In the genomic region with DNA sequence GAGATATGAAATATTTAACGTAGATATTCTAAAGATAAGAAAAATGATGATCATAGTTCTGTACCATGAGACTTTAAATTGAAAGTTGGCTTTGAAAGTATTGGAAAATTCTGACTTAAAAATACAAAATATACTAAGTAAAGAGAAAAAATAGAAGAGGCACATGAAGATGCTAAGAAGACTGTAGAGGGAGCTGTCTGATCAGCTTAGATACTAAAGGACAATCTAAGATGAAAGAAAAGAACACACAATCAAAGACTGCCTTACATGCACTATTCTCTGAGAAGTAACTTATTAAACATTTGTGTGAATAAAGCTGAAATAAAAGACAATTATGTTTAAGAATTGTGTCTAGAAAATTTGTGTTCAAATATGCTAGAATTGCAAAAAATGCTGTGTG, we compare ENCODE assay signal across 12 cellular contexts. TPM values are rescaled to one million over a fixed set of nuclear protein-coding genes. Genes with fewer than 3 reads are reported as not detected.
A peak's percentile ranks its signal among the peaks of the same experiment; 100 is the strongest.
DNase-seq lines count a peak whose midpoint lies in the region; ATAC-seq, FAIRE-seq and TF ChIP-seq lines count a peak whose summit lies in the region.
"Had no signal": no experiment of that assay in that cellular context is flagged by ENCODE, and none has a peak within 500 bp of the region (broad histone marks: within the 10 kb centered on the region; RNA-seq: fewer than 3 reads in every experiment).

No MANE protein-coding gene starts in this region.

- no peak overlapping the region for H3K4me3 ChIP-seq in cardiac muscle cell
- no peak overlapping the region for H3K4me3 ChIP-seq in PC-3 (ENCODE audit: low read length)
- H3K4me3 ChIP-seq in thyroid gland (replicated peaks in 1 of 3): no peak overlapping the region

- 4 to 10% methylated on average over 1 of the region's 1 CpG for WGBS in thyroid gland, 2 donors

- FAIRE-seq in frontal cortex (lab: Jason Lieb, UNC): peak; percentile 89

- ATAC-seq in PC-3 (peak; percentile 74), HG02852 (IDR thresholded peaks at IDR 0.05; ENCODE audit: unreplicated experiment) (no peak)
- ATAC-seq: T-cell had no signal

- no peaks in the 10 kb centered on the region for H3K9me3 ChIP-seq in cardiac muscle cell (ENCODE audit: low read depth)
- H3K9me3 ChIP-seq in PC-3 (ENCODE audit: low read length): no peaks in the 10 kb centered on the region
- H3K9me3 ChIP-seq in thyroid gland: no peaks in the 10 kb centered on the region

- H3K4me1 ChIP-seq in cardiac muscle cell (ENCODE audit: low read depth) (no peaks in the 10 kb centered on the region), PC-3 (ENCODE audit: insufficient read depth, low read length) (no peaks in the 10 kb centered on the region), thyroid gland (no peaks in the 10 kb centered on the region)

- H3K27me3 ChIP-seq in cardiac muscle cell (no peaks in the 10 kb centered on the region), PC-3 (ENCODE audit: low read length) (peaks cover 22% of the 10 kb centered on the region), thyroid gland (no peaks in the 10 kb centered on the region)

- peak; percentile 19 for TF ChIP-seq CTCF in cardiac muscle cell (IDR thresholded peaks at IDR 0.05; ENCODE audit: low read depth, low read length)
- peak; percentile 72 for TF ChIP-seq CTCF in PC-3 (conservative IDR thresholded peaks at IDR 0.05; ENCODE audit: low read depth, low read length)
- peak in 4 of 6 experiments; percentile 15 to 63 (median 44) for TF ChIP-seq CTCF in thyroid gland (IDR thresholded peaks at IDR 0.05)

- no peak overlapping the region for H3K27ac ChIP-seq in cardiac muscle cell
- H3K27ac ChIP-seq in PC-3 (ENCODE audit: low read length): no peak overlapping the region
- H3K27ac ChIP-seq in thyroid gland: no peak overlapping the region

- no peak for TF ChIP-seq POLR2A in thyroid gland (IDR thresholded peaks at IDR 0.05)

- H3K9me2 ChIP-seq in PC-3 (replicated peaks; ENCODE audit: low read length): no peaks in the 10 kb centered on the region

- no peak overlapping the region for H2AFZ ChIP-seq in PC-3 (ENCODE audit: low read length)

- intact Hi-C loops in cardiac septum (cut with DNase I): loop anchor here (1.0 kb wide), 1 partner anchor 298 kb away; no protein-coding TSS in a partner anchor
- intact Hi-C loops in PC-3 (cut with micrococcal nuclease): loop anchor here (1.0 to 10.0 kb wide), 4 partner anchors 134 to 431 kb away; no protein-coding TSS in a partner anchor
- intact Hi-C loops in thyroid gland (cut with DNase I): no loop called here

- CTCF ChIA-PET in PC-3 (lab: Charles Lee): interaction anchor here (0.6 to 1.3 kb wide), 3 partner anchors 80 to 209 kb away, joined by 3 to 8 read pairs (median 4); no protein-coding TSS in a partner anchor

- no peaks in the 10 kb centered on the region for H3K36me3 ChIP-seq in cardiac muscle cell
- H3K36me3 ChIP-seq in PC-3 (ENCODE audit: low read depth, low read length): no peaks in the 10 kb centered on the region
- H3K36me3 ChIP-seq in thyroid gland: no peaks in the 10 kb centered on the region

- peak; percentile 17 to 39 for DNase-seq in cardiac muscle cell (ENCODE audit: low read depth in 1 of 2, low spot score in 1 of 2)
- DNase-seq in cardiac septum (ENCODE audit: low spot score): no peak
- DNase-seq in PC-3: peak; percentile 56
- DNase-seq in frontal cortex (ENCODE audit: low spot score in 2 of 2): peak in 1 of 2 donors; percentile 20
- no peak for DNase-seq in thyroid gland
- no peak for DNase-seq in activated CD4-positive, alpha-beta T cell treated with anti-CD3 and anti-CD28 coated beads, Interleukin-2, amount 50 U/mL, for 1 hour
- no peak for DNase-seq in A172 (ENCODE audit: low spot score)
- DNase-seq: activated naive CD4-positive, alpha-beta T cell treated with anti-CD3 and anti-CD28 coated beads, Interleukin-2, amount 50 U/mL, for 16 hours; CD4-positive, alpha-beta memory T cell; stimulated activated CD4-positive, alpha-beta T cell treated with anti-CD3 and anti-CD28 coated beads, Interleukin-2, amount 100 ng/mL, for 48 hours; T-cell had no signal

- POLR2A ChIA-PET in PC-3 (lab: Charles Lee; ENCODE audit: unreplicated experiment): no interaction called here

- BruUV-seq in PC-3 (replicated peaks; lab: Mats Ljungman, UMichigan): no TSS peak

- no peaks in the 10 kb centered on the region for H3F3A ChIP-seq in PC-3 (ENCODE audit: low read length, unreplicated experiment)

- no peaks in the 10 kb centered on the region for H4K20me1 ChIP-seq in PC-3 (ENCODE audit: low read length)

- no peaks in the 10 kb centered on the region for H3K79me2 ChIP-seq in PC-3 (ENCODE audit: low read length)

- no peak overlapping the region for H3K9ac ChIP-seq in PC-3 (ENCODE audit: low read length)

- H3K4me2 ChIP-seq in PC-3 (ENCODE audit: low read length): no peak overlapping the region

RNA-seq across cellular contexts. Expression of a gene that starts 55.1 kb away (rescaled TPM):
- 0.25 and 0.54 TPM in 2 replicates for total RNA-seq in cardiac muscle cell
- polyA plus RNA-seq in cardiac muscle cell: 0.07 and 0.36 TPM in 2 replicates
- not detected for total RNA-seq in cardiac septum
- 0.15 TPM in 1 of 2 replicates, not detected in the other for total RNA-seq in PC-3 (2014; rRNA removed)
- not detected for total RNA-seq in frontal cortex
- total RNA-seq in thyroid gland: under 1 TPM in 2 of 4 donors, not detected in 2; 0.27 to 0.33 TPM
- not detected in 2 replicates for total RNA-seq in A172 (2014; rRNA removed; shearing (Covaris generic))
- total RNA-seq: CD4-positive, alpha-beta memory T cell; T-cell had no signal
- polyA plus RNA-seq: CD4-positive, alpha-beta memory T cell had no signal

Comparison
In these comparisons a context has a peak if more than half of its experiments do, and no peak if none do; other contexts are left out.
1. DNase-seq: peak in cardiac muscle cell (2 of 2) and PC-3 (single experiment); none in cardiac septum (single experiment), thyroid gland (0 of 2), activated CD4-positive, alpha-beta T cell treated with anti-CD3 and anti-CD28 coated beads, Interleukin-2, amount 50 U/mL, for 1 hour (single experiment) and A172 (single experiment).
2. CTCF ChIP-seq: peak in every context shown above with its lines; median percentile 72 in PC-3; 44 in thyroid gland; 19 in cardiac muscle cell.